In genomic region chr2:32446362-32446761, GRCh38 we compare ENCODE assay signal across 23 cellular contexts.
DNase-seq lines count a peak whose midpoint lies in the region; ATAC-seq and TF ChIP-seq lines count a peak whose summit lies in the region.
"Had no signal": no experiment of that assay in that cellular context is flagged by ENCODE, and none has a peak within 500 bp of the region (broad histone marks: within the 10 kb centered on the region; RNA-seq: fewer than 3 reads in every experiment).

No MANE protein-coding gene starts in this region.

- H3K9me3 ChIP-seq in CD4-positive, CD25-positive, alpha-beta regulatory T cell (ENCODE audit: control insufficient read depth in 2 of 2, low read length in 2 of 2), result no peaks in the 10 kb centered on the region
- no peaks in the 10 kb centered on the region for H3K9me3 ChIP-seq in endodermal cell (ENCODE audit: control insufficient read depth, low read length)
- no peaks in the 10 kb centered on the region for H3K9me3 ChIP-seq in neural progenitor cell (ENCODE audit: low read depth)
- no peaks in the 10 kb centered on the region for H3K9me3 ChIP-seq in colonic mucosa
- H3K9me3 ChIP-seq: Caco-2 had no signal

- H4K20me1 ChIP-seq in neural progenitor cell (ENCODE audit: low read depth), result no peaks in the 10 kb centered on the region

- peaks cover 9% of the 10 kb centered on the region for H3K4me1 ChIP-seq in CD4-positive, CD25-positive, alpha-beta regulatory T cell (ENCODE audit: control insufficient read depth, insufficient read depth, low read length, poor library complexity, severe bottlenecking)
- H3K4me1 ChIP-seq in endodermal cell (ENCODE audit: control insufficient read depth, insufficient read depth, low read length) (no peaks in the 10 kb centered on the region), neural progenitor cell (no peaks in the 10 kb centered on the region), colonic mucosa (no peaks in the 10 kb centered on the region)
- H3K4me1 ChIP-seq: Caco-2 had no signal

- no peak overlapping the region for H3K4me3 Mint-ChIP-seq in CD4-positive, CD25-positive, alpha-beta regulatory T cell
- no peak overlapping the region for H3K4me3 Mint-ChIP-seq in endodermal cell
- no peak overlapping the region for H3K4me3 Mint-ChIP-seq in neural progenitor cell
- H3K4me3 Mint-ChIP-seq: CD4-positive, alpha-beta T cell; HFFc6 had no signal

- DNase-seq in CD4-positive, CD25-positive, alpha-beta regulatory T cell, result no peak
- DNase-seq in NB4 (ENCODE audit: low read depth) (peak; percentile 27), endodermal cell (no peak), neural progenitor cell (ENCODE audit: low spot score) (peak; percentile 9), posterior vena cava (ENCODE audit: low spot score) (no peak), colonic mucosa (no peak)
- DNase-seq: Caco-2; CD4-positive, alpha-beta T cell; DMS 273 treated with DMSO at 0.1 percent for 48 hours; DMS79 treated with DMSO at 0.1 percent for 48 hours; H7; HFFc6; KG1; NCI-H1092 treated with DMSO at 0.1 percent for 48 hours; NCI-H2081 treated with DMSO at 0.1 percent for 48 hours; NCI-H2171 treated with DMSO at 0.1 percent for 48 hours; NCI-H446; PC-9; SHP77 treated with DMSO at 0.1 percent for 48 hours had no signal

- TF ChIP-seq CTCF in NB4 (IDR thresholded peaks at IDR 0.05; ENCODE audit: low read depth, low read length), result no peak
- TF ChIP-seq CTCF in endodermal cell (conservative IDR thresholded peaks at IDR 0.05), result peak; percentile 45
- TF ChIP-seq CTCF in neural progenitor cell (IDR thresholded peaks at IDR 0.05), result peak; percentile 17
- no peak for TF ChIP-seq CTCF in colonic mucosa (IDR thresholded peaks at IDR 0.05)

- intact Hi-C loops in posterior vena cava (cut with DNase I) (no loop called here), colonic mucosa (cut with DNase I) (no loop called here)

- no peak overlapping the region for H3K4me2 ChIP-seq in neural progenitor cell
- H3K4me2 ChIP-seq: PC-9 had no signal

- peaks cover 54% of the 10 kb centered on the region for H3K36me3 Mint-ChIP-seq in CD4-positive, CD25-positive, alpha-beta regulatory T cell
- H3K36me3 Mint-ChIP-seq in endodermal cell (ENCODE audit: low read depth), result peaks cover 66% of the 10 kb centered on the region
- peaks cover 41% of the 10 kb centered on the region for H3K36me3 Mint-ChIP-seq in neural progenitor cell

- peak overlapping the region; percentile 7 to 68 (median 38) for H3K27ac Mint-ChIP-seq in CD4-positive, CD25-positive, alpha-beta regulatory T cell
- H3K27ac Mint-ChIP-seq in endodermal cell (no peak overlapping the region), neural progenitor cell (no peak overlapping the region)
- H3K27ac Mint-ChIP-seq: CD4-positive, alpha-beta T cell; HFFc6 had no signal

- H3K27me3 Mint-ChIP-seq in CD4-positive, CD25-positive, alpha-beta regulatory T cell, result no peaks in the 10 kb centered on the region
- H3K27me3 Mint-ChIP-seq in endodermal cell (ENCODE audit: insufficient read depth) (no peaks in the 10 kb centered on the region), neural progenitor cell (ENCODE audit: insufficient read depth, low read depth) (no peaks in the 10 kb centered on the region)
- H3K27me3 Mint-ChIP-seq: CD4-positive, alpha-beta T cell had no signal

- H3K27me3 ChIP-seq in CD4-positive, CD25-positive, alpha-beta regulatory T cell (ENCODE audit: control insufficient read depth, insufficient read depth, low read length), result no peaks in the 10 kb centered on the region
- no peaks in the 10 kb centered on the region for H3K27me3 ChIP-seq in endodermal cell (ENCODE audit: control insufficient read depth, insufficient read depth, low read length, poor library complexity, severe bottlenecking)
- H3K27me3 ChIP-seq in neural progenitor cell, result no peaks in the 10 kb centered on the region
- H3K27me3 ChIP-seq in colonic mucosa, result no peaks in the 10 kb centered on the region

- H3K9me3 Mint-ChIP-seq in CD4-positive, CD25-positive, alpha-beta regulatory T cell, result no peaks in the 10 kb centered on the region
- H3K9me3 Mint-ChIP-seq in endodermal cell, result peaks cover 4% of the 10 kb centered on the region
- H3K9me3 Mint-ChIP-seq in neural progenitor cell, result no peaks in the 10 kb centered on the region
- H3K9me3 Mint-ChIP-seq: CD4-positive, alpha-beta T cell; HFFc6 had no signal

- TF ChIP-seq POLR2A in NB4 (IDR thresholded peaks at IDR 0.05; ENCODE audit: extremely low read depth, insufficient read length), result no peak

- no peaks in the 10 kb centered on the region for H3F3A ChIP-seq in neural progenitor cell (ENCODE audit: low read depth)

- H3K4me1 Mint-ChIP-seq in CD4-positive, CD25-positive, alpha-beta regulatory T cell, result peaks cover 13 to 29% (median 19%) of the 10 kb centered on the region in 4 donors
- H3K4me1 Mint-ChIP-seq in endodermal cell (peaks cover 4% of the 10 kb centered on the region), neural progenitor cell (peaks cover 4% of the 10 kb centered on the region)

- ATAC-seq in CD4-positive, CD25-positive, alpha-beta regulatory T cell (ENCODE audit: low read depth in 2 of 2), result no peak
- no peak for ATAC-seq in HG02840 (IDR thresholded peaks at IDR 0.05; ENCODE audit: low FRiP score, unreplicated experiment)

- peaks cover 71% of the 10 kb centered on the region for H3K36me3 ChIP-seq in CD4-positive, CD25-positive, alpha-beta regulatory T cell (ENCODE audit: control insufficient read depth, insufficient read depth, low read length)
- peaks cover 80% of the 10 kb centered on the region for H3K36me3 ChIP-seq in endodermal cell (ENCODE audit: control insufficient read depth, insufficient read depth, low read length)
- H3K36me3 ChIP-seq in neural progenitor cell, result peaks cover 29% of the 10 kb centered on the region
- H3K36me3 ChIP-seq in colonic mucosa, result no peaks in the 10 kb centered on the region

- no peaks in the 10 kb centered on the region for H3K79me2 ChIP-seq in neural progenitor cell (ENCODE audit: low read depth)

- WGBS in endodermal cell (ENCODE audit: insufficient coverage in 1 of 2, insufficient read length in 1 of 2), 2 experiments, result 89 to 97% methylated on average over 5 to 6 of the region's 7 CpGs

- no peak overlapping the region for H3K9ac ChIP-seq in endodermal cell (ENCODE audit: extremely low read depth, low read length, poor library complexity, severe bottlenecking)
- H3K9ac ChIP-seq in neural progenitor cell, result no peak overlapping the region
- H3K9ac ChIP-seq in colonic mucosa (ENCODE audit: low read depth in 2 of 2, low read length in 2 of 2), result no peak overlapping the region

- no peak overlapping the region for H3K4me3 ChIP-seq in CD4-positive, CD25-positive, alpha-beta regulatory T cell (ENCODE audit: low read depth, low read length)
- H3K4me3 ChIP-seq in NB4 (ENCODE audit: low read depth, low read length), result no peak overlapping the region
- no peak overlapping the region for H3K4me3 ChIP-seq in endodermal cell (ENCODE audit: low read length)
- no peak overlapping the region for H3K4me3 ChIP-seq in neural progenitor cell
- H3K4me3 ChIP-seq in colonic mucosa, result no peak overlapping the region
- H3K4me3 ChIP-seq: PC-9, SK-N-MC had no signal

- H2AFZ ChIP-seq in neural progenitor cell (replicated peaks), result no peak overlapping the region
- H2AFZ ChIP-seq: PC-9 had no signal

- H3K27ac ChIP-seq in CD4-positive, CD25-positive, alpha-beta regulatory T cell (ENCODE audit: insufficient read depth, low read length, poor library complexity, severe bottlenecking), result no peak overlapping the region
- no peak overlapping the region for H3K27ac ChIP-seq in endodermal cell (ENCODE audit: low read depth, low read length)
- H3K27ac ChIP-seq in neural progenitor cell, result no peak overlapping the region
- H3K27ac ChIP-seq in colonic mucosa, result no peak overlapping the region
- H3K27ac ChIP-seq: HL-60, PC-9, RWPE1, SK-N-MC had no signal

Comparison
In these comparisons a context has a peak if more than half of its experiments do, and no peak if none do; other contexts are left out.
1. DNase-seq: peak in NB4 (single experiment) and neural progenitor cell (single experiment); none in CD4-positive, CD25-positive, alpha-beta regulatory T cell (0 of 3), endodermal cell (single experiment), posterior vena cava (single experiment) and colonic mucosa (single experiment).
2. H3K27ac Mint-ChIP-seq: peak in CD4-positive, CD25-positive, alpha-beta regulatory T cell (3 of 3); none in endodermal cell (single experiment) and neural progenitor cell (single experiment).
3. CTCF ChIP-seq: peak in endodermal cell (single experiment) and neural progenitor cell (single experiment); none in NB4 (single experiment) and colonic mucosa (single experiment).